In the genomic region with DNA sequence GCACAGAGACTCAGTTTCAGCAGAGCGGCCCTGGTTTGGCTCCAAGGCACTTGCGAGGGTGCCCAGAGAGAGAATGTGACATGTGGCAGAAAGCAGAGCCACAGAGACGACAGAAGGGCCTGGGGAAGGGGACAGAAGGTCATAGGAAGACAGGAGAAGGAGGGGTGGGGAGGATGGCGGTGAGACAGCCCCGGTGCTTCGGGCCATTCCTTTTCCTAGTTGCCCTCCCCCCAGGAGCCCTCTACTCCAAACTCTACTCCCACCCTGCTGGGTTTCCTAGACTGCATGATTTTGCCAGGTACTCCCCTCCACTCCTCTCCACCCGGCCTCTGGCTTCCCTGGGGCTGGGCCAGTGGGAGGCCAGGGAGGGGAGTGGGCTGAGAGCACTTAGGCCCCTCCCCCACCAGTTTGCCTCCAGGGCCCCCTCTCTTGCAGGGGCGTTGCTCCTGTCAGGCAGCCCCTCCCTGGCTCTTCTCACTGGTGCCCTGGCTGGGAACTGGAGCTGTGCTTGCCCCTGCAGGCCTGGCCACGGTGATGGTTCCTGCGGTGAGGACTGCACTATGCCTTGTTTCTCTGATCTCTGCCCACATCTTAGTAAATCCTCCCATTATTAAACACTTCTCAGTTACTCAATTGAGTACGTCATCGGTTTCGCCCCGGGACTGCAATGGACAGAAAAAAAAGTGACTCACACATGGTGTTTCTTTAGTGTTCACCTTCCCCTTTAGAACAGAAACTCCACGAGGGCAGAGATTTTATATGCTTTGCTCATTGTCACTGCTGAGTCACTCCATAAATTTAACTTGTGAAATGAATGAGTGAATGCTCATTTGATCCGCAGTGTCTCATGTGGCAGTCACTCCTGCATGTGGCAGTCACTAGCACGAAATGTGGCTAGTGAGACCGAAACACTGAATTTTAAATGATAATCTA, we compare ENCODE assay signal across 8 cellular contexts. TPM values are rescaled to one million over a fixed set of nuclear protein-coding genes. Genes with fewer than 3 reads are reported as not detected.
DNase-seq lines count a peak whose midpoint lies in the region; ATAC-seq and TF ChIP-seq lines count a peak whose summit lies in the region.

No MANE protein-coding gene starts in this region.

- H3K36me3 ChIP-seq in A673 (ENCODE audit: insufficient read depth, low read length, poor library complexity, severe bottlenecking), result no peaks in the 10 kb centered on the region

- no peaks in the 10 kb centered on the region for H3K9me3 ChIP-seq in A673 (ENCODE audit: low read depth, low read length, poor library complexity, severe bottlenecking)

- H3K27ac ChIP-seq in A673 (ENCODE audit: low read depth, low read length, poor library complexity, severe bottlenecking) (peak overlapping the region; percentile 77), skin epidermis (peak overlapping the region in 20 of 21 experiments; percentile 62 to 85 (median 76))

- H3K4me1 Mint-ChIP-seq in activated T-cell treated with anti-CD3 and anti-CD28 coated beads, Interleukin-2, amount 50 U/mL, for 72 hours (ENCODE audit: low read depth), result peaks cover 21% of the 10 kb centered on the region

- peak; percentile 84 to 86 for ATAC-seq in activated T-cell treated with anti-CD3 and anti-CD28 coated beads, Interleukin-2, amount 50 U/mL, for 72 hours (replicated peaks in 1 of 2)
- peak; percentile 39 for ATAC-seq in left ventricle myocardium superior
- no peak for ATAC-seq in GM19452 (IDR thresholded peaks at IDR 0.05; ENCODE audit: unreplicated experiment)

- no peaks in the 10 kb centered on the region for H3K27me3 ChIP-seq in A673 (replicated peaks; ENCODE audit: insufficient read depth, low read depth, low read length, poor library complexity)

- H3K27ac Mint-ChIP-seq in activated T-cell treated with anti-CD3 and anti-CD28 coated beads, Interleukin-2, amount 50 U/mL, for 72 hours, result peak overlapping the region; percentile 47

- no peak overlapping the region for H3K4me3 Mint-ChIP-seq in activated T-cell treated with anti-CD3 and anti-CD28 coated beads, Interleukin-2, amount 50 U/mL, for 72 hours

- intact Hi-C loops in A673 (cut with micrococcal nuclease; ENCODE audit: unreplicated experiment), result no loop called here
- intact Hi-C loops in left ventricle myocardium superior (cut with micrococcal nuclease), result no loop called here

- H3K27me3 Mint-ChIP-seq in activated T-cell treated with anti-CD3 and anti-CD28 coated beads, Interleukin-2, amount 50 U/mL, for 72 hours (ENCODE audit: low read depth), result no peaks in the 10 kb centered on the region

- no peak for TF ChIP-seq CTCF in A673 (conservative IDR thresholded peaks at IDR 0.05; ENCODE audit: low read depth, low read length)

- CTCF ChIA-PET in A673 (lab: Charles Lee), result no interaction called here

- POLR2A ChIA-PET in A673 (lab: Charles Lee; ENCODE audit: low non-redundant PET), result no interaction called here

- BruUV-seq in A673 (replicated peaks; lab: Mats Ljungman, UMichigan), result no TSS peak

- peaks cover 5 to 8% of the 10 kb centered on the region in 2 donors for H3K36me3 Mint-ChIP-seq in activated T-cell treated with anti-CD3 and anti-CD28 coated beads, Interleukin-2, amount 50 U/mL, for 72 hours (ENCODE audit: insufficient read depth in 2 of 2)

- DNase-seq in A673 (ENCODE audit: low spot score) (no peak), HPDE6-E6E7 (ENCODE audit: extremely low spot score) (peak; percentile 76), left ventricle myocardium superior (peak; percentile 56), NCI-H226 (no peak), NCI-H446 treated with DMSO at 0.1 percent for 48 hours (lab: John Stamatoyannopoulos, UW) (no peak)
- DNase-seq in activated T-cell treated with anti-CD3 and anti-CD28 coated beads, Interleukin-2, amount 50 U/mL, for 72 hours, result peak; percentile 26 to 58

- H3K9me3 Mint-ChIP-seq in activated T-cell treated with anti-CD3 and anti-CD28 coated beads, Interleukin-2, amount 50 U/mL, for 72 hours, result peaks cover 2 to 5% of the 10 kb centered on the region in 2 donors

- H3K4me3 ChIP-seq in A673 (ENCODE audit: low read depth, low read length, poor library complexity, severe bottlenecking) (no peak overlapping the region), skin epidermis (no peak overlapping the region)

- peaks cover 27% of the 10 kb centered on the region for H3K4me1 ChIP-seq in A673 (ENCODE audit: insufficient read depth, low read length, poor library complexity, severe bottlenecking)

RNA-seq across cellular contexts. Expression of gene SP3, which starts 58.7 kb away (rescaled TPM):
- 84.5 and 90.8 TPM in 2 replicates for total RNA-seq in A673 (2021)
- total RNA-seq in activated T-cell treated with anti-CD3 and anti-CD28 coated beads, Interleukin-2, amount 50 U/mL, for 72 hours, result 100 to 1,000 TPM; 106 to 128 TPM
- 36.7 TPM for total RNA-seq in left ventricle myocardium superior

Comparison
In these comparisons a context has a peak if more than half of its experiments do, and no peak if none do; other contexts are left out.
1. DNase-seq: peak in HPDE6-E6E7 (single experiment), activated T-cell treated with anti-CD3 and anti-CD28 coated beads, Interleukin-2, amount 50 U/mL, for 72 hours (2 of 2) and left ventricle myocardium superior (single experiment); none in A673 (single experiment), NCI-H226 (single experiment) and NCI-H446 treated with DMSO at 0.1 percent for 48 hours (single experiment).